ENCODE assay signal across 8 cellular contexts in the genomic region with DNA sequence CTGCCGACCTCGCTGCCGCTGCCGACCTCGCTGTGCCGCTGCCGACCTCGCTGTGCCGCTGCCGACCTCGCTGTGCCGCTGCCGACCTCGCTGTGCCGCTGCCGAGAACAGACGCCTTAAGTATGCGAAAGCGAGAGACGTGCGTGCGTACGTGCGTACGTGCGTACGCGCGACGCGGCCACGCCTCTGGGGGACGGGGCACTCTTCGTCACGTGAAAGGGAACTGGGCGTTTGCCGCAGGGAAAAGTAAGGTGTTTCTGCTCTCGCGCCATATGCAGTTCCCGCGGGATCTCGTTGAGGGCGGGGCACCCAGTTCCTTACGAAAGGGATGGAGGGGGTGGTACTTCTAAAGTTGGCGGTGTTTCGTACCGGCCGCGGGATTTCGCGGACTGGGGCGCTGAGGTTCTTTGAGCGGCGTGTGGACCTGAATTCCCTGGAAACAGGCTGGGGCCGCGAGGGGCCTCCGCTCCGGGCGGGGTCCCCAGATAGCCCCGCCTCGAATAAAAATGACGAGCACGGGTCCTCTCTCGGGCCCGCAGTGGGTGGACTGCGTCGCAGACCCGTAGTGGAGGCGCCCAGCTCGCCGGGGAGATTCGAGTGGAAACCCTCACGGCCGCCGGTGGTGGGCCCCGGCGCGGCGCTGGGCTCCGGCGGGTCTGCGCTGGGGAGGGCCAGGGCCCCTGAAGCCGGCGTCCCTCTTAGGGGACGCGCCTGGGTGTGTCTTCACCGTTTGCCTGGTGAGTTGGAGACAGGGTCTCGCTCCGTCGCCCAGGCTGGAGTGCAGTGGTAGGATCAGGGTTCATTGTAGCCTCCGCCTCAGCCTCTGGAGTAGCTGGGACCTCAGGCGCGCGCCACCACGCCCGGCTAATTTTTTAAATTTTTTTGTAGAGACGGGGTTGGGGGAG. TPM values are rescaled to one million over a fixed set of nuclear protein-coding genes. Genes with fewer than 3 reads are reported as not detected.
DNase-seq lines count a peak whose midpoint lies in the region; ATAC-seq and TF ChIP-seq lines count a peak whose summit lies in the region.

A gene (minus strand): TSS at position 94 of the 905 bp plus-strand sequence. CDS start 167 bp downstream, outside the sequence.

- peak within 1 kb of the TSS; percentile 84 for H3K4me3 ChIP-seq in kidney epithelial cell (ENCODE audit: low read depth, low read length)

- DNase-seq in Ammon's horn (ENCODE audit: low spot score) (peak; percentile 99), GM19238 (ENCODE audit: insufficient read length, low spot score) (peak; percentile 95), NCI-H524 treated with DMSO at 0.1 percent for 48 hours (lab: John Stamatoyannopoulos, UW) (peak; percentile 98), kidney epithelial cell (ENCODE audit: low read depth) (peak; percentile 96)
- DNase-seq in activated CD4-positive, alpha-beta T cell treated with anti-CD3 and anti-CD28 coated beads for 4 hours = peak; percentile 95 to 96
- peak; percentile 95 to 96 for DNase-seq in stimulated activated CD4-positive, alpha-beta T cell treated with anti-CD3 and anti-CD28 coated beads, Interleukin-15, amount 100 ng/mL, for 48 hours (ENCODE audit: low read depth in 2 of 2)

- no peak for TF ChIP-seq CTCF in kidney epithelial cell (IDR thresholded peaks at IDR 0.05; ENCODE audit: insufficient read depth, low read length, poor library complexity, severe bottlenecking)

- H3K27me3 ChIP-seq in kidney epithelial cell (ENCODE audit: control insufficient read depth, insufficient read depth, low read length) = no peaks in the 10 kb centered on the region

- peak; percentile 82 for ATAC-seq in HG03442 (IDR thresholded peaks at IDR 0.05; ENCODE audit: unreplicated experiment)

- H3K36me3 ChIP-seq in kidney epithelial cell (ENCODE audit: control insufficient read depth, insufficient read depth, low read length) = no peaks in the 10 kb centered on the region

- H3K27ac ChIP-seq in cingulate gyrus (ENCODE audit: low read depth, low read length) = peak within 1 kb of the TSS; percentile 81

RNA-seq across cellular contexts. Expression of the gene that starts here (rescaled TPM):
- 74.1 and 80.7 TPM in 2 replicates for total RNA-seq in kidney epithelial cell

Comparison
In these comparisons a context has a peak if more than half of its experiments do, and no peak if none do; other contexts are left out.
1. Peak in every context shown above with its lines: DNase-seq, ATAC-seq, H3K4me3 ChIP-seq and H3K27ac ChIP-seq.